ENCODE assay signal across 1 cellular context in genomic region chr5:108735790-108736189, GRCh38.
TF ChIP-seq lines count a peak whose summit lies in the region.

No MANE protein-coding gene starts in this region.

TF ChIP-seq in GM23338, 12 proteins besides CTCF, POLR2A, EP300 and RAD21:
- TF ChIP-seq STAT1 (IDR thresholded peaks at IDR 0.05; ENCODE audit: unreplicated experiment): no peak
- TF ChIP-seq ZNF114 (CRISPR knock-in tag; IDR thresholded peaks at IDR 0.05): no peak
- no peak for TF ChIP-seq ZNF462 (CRISPR knock-in tag; IDR thresholded peaks at IDR 0.05)
- TF ChIP-seq CREB1 (CRISPR knock-in tag; IDR thresholded peaks at IDR 0.05; ENCODE audit: low read depth): no peak
- no peak for TF ChIP-seq POLR2AphosphoS5 (IDR thresholded peaks at IDR 0.05; ENCODE audit: low read depth)
- TF ChIP-seq JUNB (IDR thresholded peaks at IDR 0.05; ENCODE audit: unreplicated experiment): no peak
- TF ChIP-seq ETS1 (IDR thresholded peaks at IDR 0.05): no peak
- no peak for TF ChIP-seq EZH2 (IDR thresholded peaks at IDR 0.05; ENCODE audit: low read depth, unreplicated experiment)
- no peak for TF ChIP-seq REST (IDR thresholded peaks at IDR 0.05; ENCODE audit: unreplicated experiment)
- no peak for TF ChIP-seq ZNF331 (CRISPR knock-in tag; IDR thresholded peaks at IDR 0.05; ENCODE audit: low read depth)
- TF ChIP-seq NANOG (IDR thresholded peaks at IDR 0.05; ENCODE audit: borderline replicate concordance): no peak
- TF ChIP-seq EZH2phosphoT487 (IDR thresholded peaks at IDR 0.05; ENCODE audit: unreplicated experiment): no peak
